In the genomic region with DNA sequence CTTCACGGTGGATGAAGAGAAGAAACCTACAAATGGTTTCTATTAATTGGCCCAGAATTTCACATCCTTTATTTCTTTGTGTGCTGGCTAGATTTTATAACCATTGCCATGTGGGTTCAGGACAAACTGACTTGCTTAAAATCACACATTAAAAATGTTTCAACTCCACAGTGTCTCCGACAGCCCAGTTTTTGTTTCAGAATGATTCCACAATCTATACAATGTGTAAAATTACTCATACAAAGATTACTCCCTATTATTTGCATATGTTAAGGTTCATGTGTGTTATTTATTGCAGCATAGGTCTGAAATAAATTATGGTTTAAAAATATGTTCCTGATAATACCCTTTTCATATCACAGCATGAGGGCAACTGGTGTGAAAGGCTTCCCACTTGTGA, we compare ENCODE assay signal across 19 cellular contexts. TPM values are rescaled to one million over a fixed set of nuclear protein-coding genes. Genes with fewer than 3 reads are reported as not detected.
DNase-seq lines count a peak whose midpoint lies in the region; ATAC-seq and TF ChIP-seq lines count a peak whose summit lies in the region.
"Had no signal": no experiment of that assay in that cellular context is flagged by ENCODE, and none has a peak within 500 bp of the region (broad histone marks: within the 10 kb centered on the region; RNA-seq: fewer than 3 reads in every experiment).

No MANE protein-coding gene starts in this region.

- H3K27me3 ChIP-seq in BLaER1, result no peaks in the 10 kb centered on the region
- no peaks in the 10 kb centered on the region for H3K27me3 ChIP-seq in CD4-positive, alpha-beta memory T cell (ENCODE audit: insufficient read depth, low read length)

- CTCF ChIA-PET in CD4-positive, alpha-beta memory T cell (lab: Charles Lee; ENCODE audit: partially characterized antibody), result no interaction called here
- CTCF ChIA-PET in Calu3 (lab: Charles Lee) (interaction anchor here (0.7 kb wide), 1 partner anchor 26 kb away, joined by 4 read pairs; no protein-coding TSS in a partner anchor), HEK293T (lab: Yijun Ruan, JAX) (no interaction called here)

- BruUV-seq in Calu3 (replicated peaks; lab: Mats Ljungman, UMichigan), result no TSS peak

- no peaks in the 10 kb centered on the region for H3K9me3 ChIP-seq in BLaER1
- H3K9me3 ChIP-seq in CD4-positive, alpha-beta memory T cell (ENCODE audit: control insufficient read depth in 1 of 2, low read length in 2 of 2), result no peaks in the 10 kb centered on the region
- H3K9me3 ChIP-seq: Caco-2 had no signal

- peak overlapping the region; percentile 39; the same call in 1 of the 2 replicates for H3K4me2 ChIP-seq in BLaER1

- TF ChIP-seq CTCF in Calu3 (IDR thresholded peaks at IDR 0.05; ENCODE audit: unreplicated experiment), result no peak

- H3K36me3 ChIP-seq in BLaER1, result peaks cover 34% of the 10 kb centered on the region
- no peaks in the 10 kb centered on the region for H3K36me3 ChIP-seq in CD4-positive, alpha-beta memory T cell (ENCODE audit: insufficient read depth, low read length)

- H3K4me1 ChIP-seq in BLaER1, result peaks cover 29% of the 10 kb centered on the region
- H3K4me1 ChIP-seq in CD4-positive, alpha-beta memory T cell (ENCODE audit: insufficient read depth, low read length), result no peaks in the 10 kb centered on the region
- H3K4me1 ChIP-seq: Caco-2 had no signal

- no peak overlapping the region for H3K4me3 ChIP-seq in BLaER1
- H3K4me3 ChIP-seq in CD4-positive, alpha-beta memory T cell (ENCODE audit: low read length in 2 of 2), result no peak overlapping the region

- no peaks in the 10 kb centered on the region for H3K9me3 Mint-ChIP-seq in CD4-positive, alpha-beta memory T cell
- H3K9me3 Mint-ChIP-seq in Calu3 (ENCODE audit: low read depth, unreplicated experiment), result no peaks in the 10 kb centered on the region
- H3K9me3 Mint-ChIP-seq: activated naive CD4-positive, alpha-beta T cell treated with anti-CD3 and anti-CD28 coated beads, Interleukin-2, amount 50 U/mL, for 24 hours; central memory CD8-positive, alpha-beta T cell; type B pancreatic cell had no signal

- H3K27me3 Mint-ChIP-seq in CD4-positive, alpha-beta memory T cell, result peaks cover 13 to 18% of the 10 kb centered on the region in 2 donors
- H3K27me3 Mint-ChIP-seq in Calu3 (ENCODE audit: unreplicated experiment), result no peaks in the 10 kb centered on the region

- POLR2A ChIA-PET in CD4-positive, alpha-beta memory T cell (lab: Charles Lee; ENCODE audit: partially characterized antibody), result no interaction called here
- POLR2A ChIA-PET in HEK293T (lab: Yijun Ruan, JAX), result no interaction called here

- no peaks in the 10 kb centered on the region for H4K20me1 ChIP-seq in BLaER1

- H3K9ac ChIP-seq in BLaER1, result no peak overlapping the region

- DNase-seq in CD4-positive, alpha-beta memory T cell, result no peak
- DNase-seq in Calu3 (no peak), midbrain (lab: John Stamatoyannopoulos, UW) (no peak), HEK293T (ENCODE audit: extremely low spot score) (no peak)
- DNase-seq: activated CD8-positive, alpha-beta T cell treated with anti-CD3 and anti-CD28 coated beads, Interleukin-2, amount 10 ng/mL, durations not matched to agents 7 days and 5 days; Caco-2; IMR-90; mesendoderm; NCI-H1417 treated with DMSO at 0.1 percent for 48 hours; NCI-H69; stimulated activated CD4-positive, alpha-beta T cell treated with anti-CD3 and anti-CD28 coated beads, Interleukin-12 subunit alpha, Interleukin-12 subunit beta, amount 100 ng/mL, for 4 hours; T-helper 9 cell had no signal

- intact Hi-C loops in CD4-positive, alpha-beta memory T cell (cut with micrococcal nuclease), result no loop called here
- intact Hi-C loops in Calu3 (cut with micrococcal nuclease; ENCODE audit: unreplicated experiment), result no loop called here

- ATAC-seq in GM19395 (IDR thresholded peaks at IDR 0.05; ENCODE audit: unreplicated experiment) (peak; percentile 83), HG02610 (IDR thresholded peaks at IDR 0.05; ENCODE audit: unreplicated experiment) (peak; percentile 83), HG03135 (IDR thresholded peaks at IDR 0.05; ENCODE audit: unreplicated experiment) (peak; percentile 62)
- ATAC-seq: activated CD8-positive, alpha-beta T cell treated with anti-CD3 and anti-CD28 coated beads, Interleukin-2, amount 10 ng/mL, durations not matched to agents 7 days and 5 days had no signal

- H3K27ac Mint-ChIP-seq in CD4-positive, alpha-beta memory T cell, result no peak overlapping the region
- H3K27ac Mint-ChIP-seq in Calu3 (ENCODE audit: unreplicated experiment), result no peak overlapping the region
- H3K27ac Mint-ChIP-seq: activated CD8-positive, alpha-beta T cell treated with anti-CD3 and anti-CD28 coated beads, Interleukin-2, amount 10 ng/mL, durations not matched to agents 7 days and 5 days; activated naive CD4-positive, alpha-beta T cell treated with anti-CD3 and anti-CD28 coated beads, Interleukin-2, amount 50 U/mL, for 24 hours; type B pancreatic cell had no signal

- no peak overlapping the region for H3K4me3 Mint-ChIP-seq in CD4-positive, alpha-beta memory T cell
- H3K4me3 Mint-ChIP-seq in Calu3 (ENCODE audit: low read depth, unreplicated experiment), result no peak overlapping the region
- H3K4me3 Mint-ChIP-seq: activated CD8-positive, alpha-beta T cell treated with anti-CD3 and anti-CD28 coated beads, Interleukin-2, amount 10 ng/mL, durations not matched to agents 7 days and 5 days; activated naive CD4-positive, alpha-beta T cell treated with anti-CD3 and anti-CD28 coated beads, Interleukin-2, amount 50 U/mL, for 24 hours; central memory CD8-positive, alpha-beta T cell had no signal

- H3K4me1 Mint-ChIP-seq in CD4-positive, alpha-beta memory T cell, result no peaks in the 10 kb centered on the region
- H3K4me1 Mint-ChIP-seq in Calu3 (ENCODE audit: low read depth, unreplicated experiment), result peaks cover 9% of the 10 kb centered on the region
- H3K4me1 Mint-ChIP-seq: activated naive CD4-positive, alpha-beta T cell treated with anti-CD3 and anti-CD28 coated beads, Interleukin-2, amount 50 U/mL, for 24 hours; central memory CD8-positive, alpha-beta T cell had no signal

- H3K36me3 Mint-ChIP-seq in CD4-positive, alpha-beta memory T cell, result no peaks in the 10 kb centered on the region
- H3K36me3 Mint-ChIP-seq in Calu3 (ENCODE audit: insufficient read depth, unreplicated experiment), result no peaks in the 10 kb centered on the region
- H3K36me3 Mint-ChIP-seq: activated naive CD4-positive, alpha-beta T cell treated with anti-CD3 and anti-CD28 coated beads, Interleukin-2, amount 50 U/mL, for 24 hours; type B pancreatic cell had no signal

- no peak overlapping the region for H3K27ac ChIP-seq in BLaER1
- no peak overlapping the region for H3K27ac ChIP-seq in CD4-positive, alpha-beta memory T cell (ENCODE audit: low read depth, low read length)

TF ChIP-seq in HEK293T, 16 proteins besides CTCF, POLR2A, EP300 and RAD21:
- TF ChIP-seq L3MBTL2 (conservative IDR thresholded peaks at IDR 0.05) (no peak), BHLHE40 (IDR thresholded peaks at IDR 0.05; ENCODE audit: borderline replicate concordance) (no peak), FOXK2 (IDR thresholded peaks at IDR 0.05) (no peak), FOXA1 (IDR thresholded peaks at IDR 0.05) (no peak), ELF4 (IDR thresholded peaks at IDR 0.05) (no peak), ARNT (IDR thresholded peaks at IDR 0.05) (no peak), TARDBP (IDR thresholded peaks at IDR 0.05) (no peak), SP1 (IDR thresholded peaks at IDR 0.05) (no peak), LEF1 (IDR thresholded peaks at IDR 0.05; ENCODE audit: borderline replicate concordance) (no peak), SUZ12 (IDR thresholded peaks at IDR 0.05) (no peak), NFRKB (IDR thresholded peaks at IDR 0.05) (no peak), HDGF (IDR thresholded peaks at IDR 0.05; ENCODE audit: borderline replicate concordance) (no peak), ZNF384 (IDR thresholded peaks at IDR 0.05) (no peak), CTBP1 (IDR thresholded peaks at IDR 0.05; ENCODE audit: borderline replicate concordance) (no peak), FOXM1 (IDR thresholded peaks at IDR 0.05; ENCODE audit: borderline replicate concordance) (no peak)
- TF ChIP-seq, protein P1, sequence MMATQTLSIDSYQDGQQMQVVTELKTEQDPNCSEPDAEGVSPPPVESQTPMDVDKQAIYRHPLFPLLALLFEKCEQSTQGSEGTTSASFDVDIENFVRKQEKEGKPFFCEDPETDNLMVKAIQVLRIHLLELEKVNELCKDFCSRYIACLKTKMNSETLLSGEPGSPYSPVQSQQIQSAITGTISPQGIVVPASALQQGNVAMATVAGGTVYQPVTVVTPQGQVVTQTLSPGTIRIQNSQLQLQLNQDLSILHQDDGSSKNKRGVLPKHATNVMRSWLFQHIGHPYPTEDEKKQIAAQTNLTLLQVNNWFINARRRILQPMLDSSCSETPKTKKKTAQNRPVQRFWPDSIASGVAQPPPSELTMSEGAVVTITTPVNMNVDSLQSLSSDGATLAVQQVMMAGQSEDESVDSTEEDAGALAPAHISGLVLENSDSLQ (IDR thresholded peaks at IDR 0.05), result no peak

RNA-seq across cellular contexts. Expression of a gene that starts 20.6 kb away (rescaled TPM):
- total RNA-seq in CD4-positive, alpha-beta memory T cell, result under 1 TPM; 0.14 to 0.17 TPM
- polyA plus RNA-seq in CD4-positive, alpha-beta memory T cell, result under 1 TPM in 1 of 2 donors, not detected in 1; 0.33 TPM
- 0.07 TPM in 2 replicates for total RNA-seq in Calu3 (2022)
- total RNA-seq: activated CD8-positive, alpha-beta T cell treated with anti-CD3 and anti-CD28 coated beads, Interleukin-2, amount 10 ng/mL, durations not matched to agents 7 days and 5 days; Caco-2; IMR-90 had no signal
- polyA plus RNA-seq: IMR-90 had no signal
